Comparison of ENCODE assay signal across 1 cellular context in genomic region chr14:54556535-54556934, GRCh38.
TF ChIP-seq lines count a peak whose summit lies in the region.

No MANE protein-coding gene starts in this region.

TF ChIP-seq in HepG2, 621 proteins besides CTCF, POLR2A, EP300 and RAD21 (continued from another document and continues in another):
- no peak for TF ChIP-seq HMGXB4 (CRISPR knock-in tag; IDR thresholded peaks at IDR 0.05; ENCODE audit: borderline replicate concordance in 1 of 2, low read depth in 1 of 2)
- TF ChIP-seq ZNF83 (CRISPR knock-in tag; IDR thresholded peaks at IDR 0.05; ENCODE audit: borderline replicate concordance), result no peak
- TF ChIP-seq ZNF781 (CRISPR knock-in tag; IDR thresholded peaks at IDR 0.05; ENCODE audit: borderline replicate concordance, not compliant biosample characterization), result no peak
- no peak for TF ChIP-seq TOE1 (CRISPR knock-in tag; IDR thresholded peaks at IDR 0.05)
- no peak for TF ChIP-seq ZNF530 (CRISPR knock-in tag; IDR thresholded peaks at IDR 0.05; ENCODE audit: low read depth)
- no peak for TF ChIP-seq EHMT2 (IDR thresholded peaks at IDR 0.05; ENCODE audit: borderline replicate concordance, low read depth, low read length)
- peak; percentile 81 for TF ChIP-seq ZNF362 (CRISPR knock-in tag; IDR thresholded peaks at IDR 0.05; ENCODE audit: borderline replicate concordance)
- TF ChIP-seq TERF1 (CRISPR knock-in tag; IDR thresholded peaks at IDR 0.05), result no peak
- TF ChIP-seq ZGPAT (CRISPR knock-in tag; IDR thresholded peaks at IDR 0.05), result 0 out of 2 replicates have a peak, but pooled peaks have one; percentile 58
- no peak for TF ChIP-seq ZNF543 (CRISPR knock-in tag; IDR thresholded peaks at IDR 0.05)
- TF ChIP-seq, protein P1, sequence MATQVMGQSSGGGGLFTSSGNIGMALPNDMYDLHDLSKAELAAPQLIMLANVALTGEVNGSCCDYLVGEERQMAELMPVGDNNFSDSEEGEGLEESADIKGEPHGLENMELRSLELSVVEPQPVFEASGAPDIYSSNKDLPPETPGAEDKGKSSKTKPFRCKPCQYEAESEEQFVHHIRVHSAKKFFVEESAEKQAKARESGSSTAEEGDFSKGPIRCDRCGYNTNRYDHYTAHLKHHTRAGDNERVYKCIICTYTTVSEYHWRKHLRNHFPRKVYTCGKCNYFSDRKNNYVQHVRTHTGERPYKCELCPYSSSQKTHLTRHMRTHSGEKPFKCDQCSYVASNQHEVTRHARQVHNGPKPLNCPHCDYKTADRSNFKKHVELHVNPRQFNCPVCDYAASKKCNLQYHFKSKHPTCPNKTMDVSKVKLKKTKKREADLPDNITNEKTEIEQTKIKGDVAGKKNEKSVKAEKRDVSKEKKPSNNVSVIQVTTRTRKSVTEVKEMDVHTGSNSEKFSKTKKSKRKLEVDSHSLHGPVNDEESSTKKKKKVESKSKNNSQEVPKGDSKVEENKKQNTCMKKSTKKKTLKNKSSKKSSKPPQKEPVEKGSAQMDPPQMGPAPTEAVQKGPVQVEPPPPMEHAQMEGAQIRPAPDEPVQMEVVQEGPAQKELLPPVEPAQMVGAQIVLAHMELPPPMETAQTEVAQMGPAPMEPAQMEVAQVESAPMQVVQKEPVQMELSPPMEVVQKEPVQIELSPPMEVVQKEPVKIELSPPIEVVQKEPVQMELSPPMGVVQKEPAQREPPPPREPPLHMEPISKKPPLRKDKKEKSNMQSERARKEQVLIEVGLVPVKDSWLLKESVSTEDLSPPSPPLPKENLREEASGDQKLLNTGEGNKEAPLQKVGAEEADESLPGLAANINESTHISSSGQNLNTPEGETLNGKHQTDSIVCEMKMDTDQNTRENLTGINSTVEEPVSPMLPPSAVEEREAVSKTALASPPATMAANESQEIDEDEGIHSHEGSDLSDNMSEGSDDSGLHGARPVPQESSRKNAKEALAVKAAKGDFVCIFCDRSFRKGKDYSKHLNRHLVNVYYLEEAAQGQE (IDR thresholded peaks at IDR 0.05; ENCODE audit: borderline replicate concordance in 1 of 2, low read depth in 1 of 2, low read length in 2 of 2), result no peak
- no peak for TF ChIP-seq ZNF205 (CRISPR knock-in tag; IDR thresholded peaks at IDR 0.05)
- no peak for TF ChIP-seq SP2 (CRISPR knock-in tag; IDR thresholded peaks at IDR 0.05)
- TF ChIP-seq SIX4 (CRISPR knock-in tag; IDR thresholded peaks at IDR 0.05), result no peak
- TF ChIP-seq SP1 (IDR thresholded peaks at IDR 0.05), result no peak
- TF ChIP-seq SP1 (CRISPR knock-in tag; IDR thresholded peaks at IDR 0.05), result no peak
- TF ChIP-seq TCF7L2 (IDR thresholded peaks at IDR 0.05; ENCODE audit: low read depth, low read length), result no peak
- TF ChIP-seq ZFY (CRISPR knock-in tag; IDR thresholded peaks at IDR 0.05), result peak; percentile 36
- TF ChIP-seq ZNF607 (CRISPR knock-in tag; IDR thresholded peaks at IDR 0.05; ENCODE audit: borderline replicate concordance), result no peak
- TF ChIP-seq MIER2 (CRISPR knock-in tag; IDR thresholded peaks at IDR 0.05), result peak; percentile 87
- no peak for TF ChIP-seq ZNF318 (CRISPR knock-in tag; IDR thresholded peaks at IDR 0.05)
- 0 out of 2 replicates have a peak, but pooled peaks have one; percentile 26 for TF ChIP-seq KDM4B (CRISPR knock-in tag; IDR thresholded peaks at IDR 0.05)
- TF ChIP-seq KLF16 (CRISPR knock-in tag; IDR thresholded peaks at IDR 0.05), result peak in 1 of 2 experiments; percentile 65; a peak in 1 of 4 replicates
- TF ChIP-seq, protein P2, sequence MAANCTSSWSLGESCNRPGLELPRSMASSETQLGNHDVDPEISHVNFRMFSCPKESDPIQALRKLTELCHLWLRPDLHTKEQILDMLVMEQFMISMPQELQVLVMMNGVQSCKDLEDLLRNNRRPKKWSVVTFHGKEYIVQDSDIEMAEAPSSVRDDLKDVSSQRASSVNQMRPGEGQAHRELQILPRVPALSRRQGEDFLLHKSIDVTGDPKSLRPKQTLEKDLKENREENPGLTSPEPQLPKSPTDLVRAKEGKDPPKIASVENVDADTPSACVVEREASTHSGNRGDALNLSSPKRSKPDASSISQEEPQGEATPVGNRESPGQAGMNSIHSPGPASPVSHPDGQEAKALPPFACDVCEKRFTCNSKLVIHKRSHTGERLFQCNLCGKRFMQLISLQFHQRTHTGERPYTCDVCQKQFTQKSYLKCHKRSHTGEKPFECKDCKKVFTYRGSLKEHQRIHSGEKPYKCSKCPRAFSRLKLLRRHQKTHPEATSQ (CRISPR knock-in tag; IDR thresholded peaks at IDR 0.05; ENCODE audit: borderline replicate concordance), result no peak
- no peak for TF ChIP-seq POLR2AphosphoS5 (IDR thresholded peaks at IDR 0.05; ENCODE audit: low read depth, low read length)
- TF ChIP-seq ZNF143 (CRISPR knock-in tag; IDR thresholded peaks at IDR 0.05), result no peak
- no peak; the same call in 1 of the 2 replicates for TF ChIP-seq PHF21A (CRISPR knock-in tag; IDR thresholded peaks at IDR 0.05)
- TF ChIP-seq MAF1 (CRISPR knock-in tag; IDR thresholded peaks at IDR 0.05; ENCODE audit: borderline replicate concordance), result no peak
- TF ChIP-seq, protein P3, sequence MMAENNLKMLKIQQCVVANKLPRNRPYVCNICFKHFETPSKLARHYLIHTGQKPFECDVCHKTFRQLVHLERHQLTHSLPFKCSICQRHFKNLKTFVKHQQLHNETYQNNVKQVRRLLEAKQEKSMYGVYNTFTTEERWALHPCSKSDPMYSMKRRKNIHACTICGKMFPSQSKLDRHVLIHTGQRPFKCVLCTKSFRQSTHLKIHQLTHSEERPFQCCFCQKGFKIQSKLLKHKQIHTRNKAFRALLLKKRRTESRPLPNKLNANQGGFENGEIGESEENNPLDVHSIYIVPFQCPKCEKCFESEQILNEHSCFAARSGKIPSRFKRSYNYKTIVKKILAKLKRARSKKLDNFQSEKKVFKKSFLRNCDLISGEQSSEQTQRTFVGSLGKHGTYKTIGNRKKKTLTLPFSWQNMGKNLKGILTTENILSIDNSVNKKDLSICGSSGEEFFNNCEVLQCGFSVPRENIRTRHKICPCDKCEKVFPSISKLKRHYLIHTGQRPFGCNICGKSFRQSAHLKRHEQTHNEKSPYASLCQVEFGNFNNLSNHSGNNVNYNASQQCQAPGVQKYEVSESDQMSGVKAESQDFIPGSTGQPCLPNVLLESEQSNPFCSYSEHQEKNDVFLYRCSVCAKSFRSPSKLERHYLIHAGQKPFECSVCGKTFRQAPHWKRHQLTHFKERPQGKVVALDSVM (CRISPR knock-in tag; IDR thresholded peaks at IDR 0.05), result no peak
- TF ChIP-seq ATF7-NPFF (CRISPR knock-in tag; IDR thresholded peaks at IDR 0.05; ENCODE audit: low read depth), result no peak
- no peak for TF ChIP-seq ZNF335 (CRISPR knock-in tag; IDR thresholded peaks at IDR 0.05)
- TF ChIP-seq TCF12 (IDR thresholded peaks at IDR 0.05), result no peak
- no peak for TF ChIP-seq TCF12 (CRISPR knock-in tag; IDR thresholded peaks at IDR 0.05)
- TF ChIP-seq HES4 (CRISPR knock-in tag; IDR thresholded peaks at IDR 0.05; ENCODE audit: borderline replicate concordance), result no peak
- no peak for TF ChIP-seq CBFB (CRISPR knock-in tag; IDR thresholded peaks at IDR 0.05)
- TF ChIP-seq ZNF883 (CRISPR knock-in tag; IDR thresholded peaks at IDR 0.05; ENCODE audit: not compliant biosample characterization), result no peak
- TF ChIP-seq ISX (CRISPR knock-in tag; conservative IDR thresholded peaks at IDR 0.05), result no peak
- TF ChIP-seq NR3C1 (CRISPR knock-in tag; IDR thresholded peaks at IDR 0.05), result no peak
